ENCODE assay signal across 9 cellular contexts in genomic region chr6:45156075-45156474, GRCh38.
DNase-seq lines count a peak whose midpoint lies in the region; ATAC-seq and FAIRE-seq lines count a peak whose summit lies in the region.
"Had no signal": no experiment of that assay in that cellular context is flagged by ENCODE, and none has a peak within 500 bp of the region (broad histone marks: within the 10 kb centered on the region; RNA-seq: fewer than 3 reads in every experiment).

No MANE protein-coding gene starts in this region.

- no peak overlapping the region for H3K4me2 ChIP-seq in mesendoderm (ENCODE audit: low read length)

- peaks cover 5% of the 10 kb centered on the region for H3K4me1 Mint-ChIP-seq in activated T-helper 17 cell treated with anti-CD3 and anti-CD28 coated beads, Interleukin-2, amount 50 U/mL, for 72 hours

- no peak overlapping the region for H3K56ac ChIP-seq in mesendoderm (ENCODE audit: low read length)

- H4K5ac ChIP-seq in mesendoderm (ENCODE audit: low read length): no peak overlapping the region

- intact Hi-C loops in aorta (cut with DNase I): no loop called here

- no peak for FAIRE-seq in GM18507 (lab: Jason Lieb, UNC)

- H3K79me2 ChIP-seq in mesendoderm (ENCODE audit: control insufficient read depth, insufficient read depth, low read length): no peaks in the 10 kb centered on the region

- no peak overlapping the region for H2BK5ac ChIP-seq in mesendoderm (ENCODE audit: low read length)

- H3K27ac ChIP-seq in aorta (ENCODE audit: low read depth in 1 of 2, low read length in 2 of 2) (no peak overlapping the region), mesendoderm (ENCODE audit: low read depth, low read length) (no peak overlapping the region)

- no peak overlapping the region for H3K9ac ChIP-seq in mesendoderm (ENCODE audit: low read length)

- H3K36me3 ChIP-seq in aorta (ENCODE audit: control insufficient read depth in 1 of 2, insufficient read depth in 2 of 2, low read length in 1 of 2) (no peaks in the 10 kb centered on the region), mesendoderm (ENCODE audit: control insufficient read depth, insufficient read depth, low read length) (no peaks in the 10 kb centered on the region)

- H3K27ac Mint-ChIP-seq in activated T-helper 17 cell treated with anti-CD3 and anti-CD28 coated beads, Interleukin-2, amount 50 U/mL, for 72 hours: peak overlapping the region; percentile 55

- H3K4me3 Mint-ChIP-seq in activated T-helper 17 cell treated with anti-CD3 and anti-CD28 coated beads, Interleukin-2, amount 50 U/mL, for 72 hours: peak overlapping the region; percentile 22

- H3K27me3 Mint-ChIP-seq in activated T-helper 17 cell treated with anti-CD3 and anti-CD28 coated beads, Interleukin-2, amount 50 U/mL, for 72 hours: no peaks in the 10 kb centered on the region

- no peak overlapping the region for H2BK120ac ChIP-seq in mesendoderm (ENCODE audit: low read depth, low read length)

- H3K27me3 ChIP-seq in aorta (ENCODE audit: control insufficient read depth in 1 of 2, insufficient read depth in 2 of 2, low read length in 1 of 2) (no peaks in the 10 kb centered on the region), mesendoderm (ENCODE audit: insufficient read depth, low read length, poor library complexity) (no peaks in the 10 kb centered on the region)

- no peaks in the 10 kb centered on the region for H3K36me3 Mint-ChIP-seq in activated T-helper 17 cell treated with anti-CD3 and anti-CD28 coated beads, Interleukin-2, amount 50 U/mL, for 72 hours (ENCODE audit: low read depth)

- no peaks in the 10 kb centered on the region for H3K9me3 Mint-ChIP-seq in activated T-helper 17 cell treated with anti-CD3 and anti-CD28 coated beads, Interleukin-2, amount 50 U/mL, for 72 hours

- no peak overlapping the region for H2BK15ac ChIP-seq in mesendoderm (replicated peaks; ENCODE audit: low read depth)

- 85 to 90% methylated on average over 2 of the region's 2 CpGs for WGBS in aorta, 2 donors
- no CpG with 5 or more reads among the region's 2 CpGs for WGBS in mesendoderm (ENCODE audit: extremely low coverage, insufficient coverage, low lambda C conversion rate)

- H3K79me1 ChIP-seq in mesendoderm (ENCODE audit: low read length): no peaks in the 10 kb centered on the region

- DNase-seq in GM18507 (ENCODE audit: extremely low spot score, insufficient read length, low read depth) (peak; percentile 5), HK-2 (ENCODE audit: unreplicated experiment) (no peak), aorta (no peak), mesendoderm (no peak), NCI-H187 (lab: John Stamatoyannopoulos, UW) (no peak)
- DNase-seq: NCI-H1048 had no signal

- no peak overlapping the region for H3K23ac ChIP-seq in mesendoderm (ENCODE audit: low read length)

- H3K4ac ChIP-seq in mesendoderm (ENCODE audit: low read depth, low read length): no peak overlapping the region

- no peak overlapping the region for H4K8ac ChIP-seq in mesendoderm (ENCODE audit: low read depth, low read length)

- no peak overlapping the region for H3K18ac ChIP-seq in mesendoderm (ENCODE audit: low read length)

- no peaks in the 10 kb centered on the region for H3K9me3 ChIP-seq in aorta (ENCODE audit: control insufficient read depth, low read length)

- no peak overlapping the region for H3K4me3 ChIP-seq in aorta (ENCODE audit: low read length in 2 of 2)
- H3K4me3 ChIP-seq in mesendoderm (ENCODE audit: low read length): no peak overlapping the region

- no peaks in the 10 kb centered on the region for H3K4me1 ChIP-seq in aorta (ENCODE audit: control insufficient read depth in 1 of 2, insufficient read depth in 2 of 2, low read length in 2 of 2)
- no peaks in the 10 kb centered on the region for H3K4me1 ChIP-seq in mesendoderm (ENCODE audit: control insufficient read depth, low read depth, low read length)

- no peak overlapping the region for H2AK5ac ChIP-seq in mesendoderm (ENCODE audit: low read length)

- ATAC-seq in GM19468 (IDR thresholded peaks at IDR 0.05; ENCODE audit: extremely low read depth, unreplicated experiment): peak; percentile 82
- ATAC-seq in HG03108 (IDR thresholded peaks at IDR 0.05; ENCODE audit: unreplicated experiment): peak; percentile 95
- peak; percentile 99 for ATAC-seq in activated T-helper 17 cell treated with anti-CD3 and anti-CD28 coated beads, Interleukin-2, amount 50 U/mL, for 72 hours (replicated peaks)
- ATAC-seq in aorta (ENCODE audit: low FRiP score): no peak
